Comparison of ENCODE assay signal across 8 cellular contexts in genomic region chr6:52576054-52576391, GRCh38. TPM values are rescaled to one million over a fixed set of nuclear protein-coding genes. Genes with fewer than 3 reads are reported as not detected.
DNase-seq lines count a peak whose midpoint lies in the region; ATAC-seq and TF ChIP-seq lines count a peak whose summit lies in the region.

No MANE protein-coding gene starts in this region.

- H3K9me3 ChIP-seq in body of pancreas (no peaks in the 10 kb centered on the region), lower lobe of right lung (no peaks in the 10 kb centered on the region), thyroid gland (no peaks in the 10 kb centered on the region)

- peaks cover 3% of the 10 kb centered on the region for H3K36me3 Mint-ChIP-seq in activated CD4-positive, alpha-beta T cell treated with anti-CD3 and anti-CD28 coated beads, Interleukin-2, amount 10 ng/mL, durations not matched to agents 7 days and 5 days (ENCODE audit: low read depth)

- TF ChIP-seq POLR2A in body of pancreas (IDR thresholded peaks at IDR 0.05): no peak
- no peak for TF ChIP-seq POLR2A in thyroid gland (IDR thresholded peaks at IDR 0.05)

- H3K9me3 Mint-ChIP-seq in activated CD4-positive, alpha-beta T cell treated with anti-CD3 and anti-CD28 coated beads, Interleukin-2, amount 10 ng/mL, durations not matched to agents 7 days and 5 days: no peaks in the 10 kb centered on the region

- H3K4me1 ChIP-seq in body of pancreas (peaks cover 47% of the 10 kb centered on the region), lower lobe of right lung (peaks cover 55% of the 10 kb centered on the region), thyroid gland (peaks cover 42 to 52% of the 10 kb centered on the region in 2 donors)

- 42 to 43% methylated on average over 8 of the region's 8 CpGs for WGBS in body of pancreas, 2 donors
- 47 to 51% methylated on average over 8 of the region's 8 CpGs for WGBS in thyroid gland, 2 donors

- POLR2A ChIA-PET in activated CD4-positive, alpha-beta T cell treated with anti-CD3 and anti-CD28 coated beads, Interleukin-2, amount 10 ng/mL, durations not matched to agents 7 days and 5 days (lab: Charles Lee): no interaction called here

- H3K27me3 ChIP-seq in body of pancreas (no peaks in the 10 kb centered on the region), lower lobe of right lung (ENCODE audit: low read depth) (no peaks in the 10 kb centered on the region), thyroid gland (no peaks in the 10 kb centered on the region)

- DNase-seq in activated CD4-positive, alpha-beta T cell treated with anti-CD3 and anti-CD28 coated beads, Interleukin-2, amount 10 ng/mL, durations not matched to agents 7 days and 5 days: no peak
- no peak for DNase-seq in activated CD4-positive, alpha-beta T cell treated with anti-CD3 and anti-CD28 coated beads, Interleukin-2, amount 50 U/mL, for 48 hours
- DNase-seq in body of pancreas: peak in 1 of 4 donors; percentile 31
- DNase-seq in lower lobe of right lung: no peak
- peak; percentile 40 to 42 for DNase-seq in thyroid gland

- H3K4me3 Mint-ChIP-seq in activated CD4-positive, alpha-beta T cell treated with anti-CD3 and anti-CD28 coated beads, Interleukin-2, amount 10 ng/mL, durations not matched to agents 7 days and 5 days: peak overlapping the region; percentile 74

- H3K27me3 Mint-ChIP-seq in activated CD4-positive, alpha-beta T cell treated with anti-CD3 and anti-CD28 coated beads, Interleukin-2, amount 10 ng/mL, durations not matched to agents 7 days and 5 days: no peaks in the 10 kb centered on the region

- CTCF ChIA-PET in activated CD4-positive, alpha-beta T cell treated with anti-CD3 and anti-CD28 coated beads, Interleukin-2, amount 10 ng/mL, durations not matched to agents 7 days and 5 days (lab: Charles Lee): interaction anchor here (0.5 to 1.6 kb wide), 6 partner anchors 19 to 278 kb away, joined by 3 to 5 read pairs (median 4); no protein-coding TSS in a partner anchor

- TF ChIP-seq CTCF in body of pancreas (IDR thresholded peaks at IDR 0.05) (no peak), lower lobe of right lung (IDR thresholded peaks at IDR 0.05) (no peak), thyroid gland (IDR thresholded peaks at IDR 0.05) (no peak)

- peaks cover 45% of the 10 kb centered on the region for H3K4me1 Mint-ChIP-seq in activated CD4-positive, alpha-beta T cell treated with anti-CD3 and anti-CD28 coated beads, Interleukin-2, amount 10 ng/mL, durations not matched to agents 7 days and 5 days

- no peaks in the 10 kb centered on the region for H3K36me3 ChIP-seq in body of pancreas (replicated peaks in 1 of 2; ENCODE audit: insufficient read depth in 1 of 2, low read depth in 2 of 2)
- no peaks in the 10 kb centered on the region for H3K36me3 ChIP-seq in lower lobe of right lung
- H3K36me3 ChIP-seq in thyroid gland: no peaks in the 10 kb centered on the region

- intact Hi-C loops in body of pancreas (cut with DNase I): loop anchor here (10.0 kb wide), 1 partner anchor 79 kb away; no protein-coding TSS in a partner anchor
- intact Hi-C loops in lower lobe of right lung (cut with DNase I): no loop called here
- intact Hi-C loops in thyroid gland (cut with DNase I): loop anchor here (5.0 kb wide), 1 partner anchor 154 kb away; the partner anchor contains the start of gene EFHC1

- H3K27ac Mint-ChIP-seq in activated CD4-positive, alpha-beta T cell treated with anti-CD3 and anti-CD28 coated beads, Interleukin-2, amount 10 ng/mL, durations not matched to agents 7 days and 5 days: peak overlapping the region; percentile 5

- ATAC-seq in body of pancreas (peak; percentile 0), lower lobe of right lung (no peak), GM21717 (IDR thresholded peaks at IDR 0.05; ENCODE audit: unreplicated experiment) (no peak), GM18520 (IDR thresholded peaks at IDR 0.05; ENCODE audit: unreplicated experiment) (no peak), GM21737 (IDR thresholded peaks at IDR 0.05; ENCODE audit: unreplicated experiment) (no peak)

- H3K27ac ChIP-seq in body of pancreas (peak overlapping the region in 3 of 4 donors; percentile 97 to 98 (median 98)), lower lobe of right lung (peak overlapping the region; percentile 99), thyroid gland (peak overlapping the region in 2 of 3 donors; percentile 61 to 99)

- H3K4me3 ChIP-seq in body of pancreas: peak overlapping the region; percentile 58 to 64
- H3K4me3 ChIP-seq in lower lobe of right lung: peak overlapping the region; percentile 86
- peak overlapping the region in 2 of 3 donors; percentile 34 to 70 for H3K4me3 ChIP-seq in thyroid gland (replicated peaks in 1 of 3)

RNA-seq across cellular contexts. Expression of gene TRAM2, which starts 0.8 kb away (rescaled TPM):
- total RNA-seq in activated CD4-positive, alpha-beta T cell treated with anti-CD3 and anti-CD28 coated beads, Interleukin-2, amount 10 ng/mL, durations not matched to agents 7 days and 5 days: 1 to 10 TPM; 9.0 to 9.4 TPM
- total RNA-seq in body of pancreas (1 to 10 TPM; 6.7 to 7.9 TPM), lower lobe of right lung (21.9 TPM), thyroid gland (10 to 100 TPM; 16.5 to 21.8 (median 19.7) TPM)

Comparison
In these comparisons a context has a peak if more than half of its experiments do, and no peak if none do; other contexts are left out.
1. DNase-seq: peak in thyroid gland (2 of 2); none in activated CD4-positive, alpha-beta T cell treated with anti-CD3 and anti-CD28 coated beads, Interleukin-2, amount 10 ng/mL, durations not matched to agents 7 days and 5 days (single experiment), activated CD4-positive, alpha-beta T cell treated with anti-CD3 and anti-CD28 coated beads, Interleukin-2, amount 50 U/mL, for 48 hours (0 of 2) and lower lobe of right lung (single experiment).
2. Peak in every context shown above with its lines, with median percentiles within 50 percentile points of each other: H3K27ac ChIP-seq and H3K4me3 ChIP-seq.